8 cellular contexts compared by ENCODE assay signal in genomic region chr7:149196151-149196704, GRCh38. TPM values are rescaled to one million over a fixed set of nuclear protein-coding genes. Genes with fewer than 3 reads are reported as not detected.
DNase-seq lines count a peak whose midpoint lies in the region; ATAC-seq, FAIRE-seq and TF ChIP-seq lines count a peak whose summit lies in the region.

No MANE protein-coding gene starts in this region.

- TF ChIP-seq CTCF in A549 (IDR thresholded peaks at IDR 0.05), result no peak
- no peak for TF ChIP-seq CTCF in ascending aorta (IDR thresholded peaks at IDR 0.05)
- no peak for TF ChIP-seq CTCF in HepG2 (CRISPR knock-in tag; IDR thresholded peaks at IDR 0.05)

- H3K9me3 ChIP-seq in A549 (no peaks in the 10 kb centered on the region), Karpas-422 (ENCODE audit: low read length) (no peaks in the 10 kb centered on the region), ascending aorta (no peaks in the 10 kb centered on the region), HepG2 (ENCODE audit: low read length) (no peaks in the 10 kb centered on the region), subcutaneous abdominal adipose tissue (ENCODE audit: control insufficient read depth in 5 of 5, low read length in 5 of 5) (no peaks in the 10 kb centered on the region)

- peak overlapping the region; percentile 48; the same call in 1 of the 2 replicates for H2AFZ ChIP-seq in Karpas-422 (ENCODE audit: low read length)
- H2AFZ ChIP-seq in HepG2 (ENCODE audit: low read length), result no peak overlapping the region

- H3K36me3 ChIP-seq in Karpas-422 (ENCODE audit: insufficient read depth, low read length), result peaks cover 29% of the 10 kb centered on the region
- peaks cover 31 to 32% of the 10 kb centered on the region in 2 donors for H3K36me3 ChIP-seq in ascending aorta
- H3K36me3 ChIP-seq in HepG2 (replicated peaks in 1 of 2; ENCODE audit: control insufficient read depth in 1 of 2, insufficient read depth in 2 of 2, low read length in 2 of 2), result peaks cover 18 to 29% of the 10 kb centered on the region in 2 experiments
- peaks cover 7 to 31% (median 28%) of the 10 kb centered on the region in 5 donors for H3K36me3 ChIP-seq in subcutaneous abdominal adipose tissue (ENCODE audit: control insufficient read depth in 5 of 5, insufficient read depth in 5 of 5, low read length in 5 of 5)

- H4K20me1 ChIP-seq in Karpas-422 (ENCODE audit: insufficient read depth, low read depth, low read length) (no peaks in the 10 kb centered on the region), HepG2 (ENCODE audit: insufficient read depth, low read length) (no peaks in the 10 kb centered on the region)

- H3K27ac ChIP-seq in A549 (peak overlapping the region; percentile 93 to 94), Karpas-422 (ENCODE audit: low read length) (peak overlapping the region; percentile 69), ascending aorta (peak overlapping the region; percentile 80 to 95), HepG2 (ENCODE audit: extremely low read length, insufficient read depth, low read length) (peak overlapping the region; percentile 73), subcutaneous abdominal adipose tissue (ENCODE audit: low read depth, low read length) (peak overlapping the region; percentile 73)

- TF ChIP-seq EP300 in A549 (IDR thresholded peaks at IDR 0.05) (no peak), HepG2 (IDR thresholded peaks at IDR 0.05; ENCODE audit: low read depth in 2 of 2, low read length in 2 of 2) (no peak), HepG2 (CRISPR knock-in tag; IDR thresholded peaks at IDR 0.05; ENCODE audit: borderline replicate concordance) (no peak)

- H3K27me3 ChIP-seq in Karpas-422 (ENCODE audit: low read length) (no peaks in the 10 kb centered on the region), ascending aorta (no peaks in the 10 kb centered on the region), HepG2 (ENCODE audit: control insufficient read depth in 1 of 2, insufficient read depth in 2 of 2, low read length in 2 of 2) (no peaks in the 10 kb centered on the region), subcutaneous abdominal adipose tissue (ENCODE audit: control insufficient read depth in 5 of 5, insufficient read depth in 4 of 5, low read length in 5 of 5) (no peaks in the 10 kb centered on the region)

- no peaks in the 10 kb centered on the region for H3K9me2 ChIP-seq in Karpas-422 (replicated peaks; ENCODE audit: insufficient read depth, low read length)

- no peak for TF ChIP-seq POLR2A in A549 (IDR thresholded peaks at IDR 0.05; ENCODE audit: low read length)
- TF ChIP-seq POLR2A in HepG2 (IDR thresholded peaks at IDR 0.05; ENCODE audit: insufficient read depth in 1 of 2, low read depth in 2 of 2, low read length in 2 of 2), result no peak; a peak in 1 of 4 replicates

- intact Hi-C loops in ascending aorta (cut with DNase I), result loop anchor here (5.0 to 10.0 kb wide), 4 partner anchors 49 to 519 kb away; partner anchors contain the start of genes PDIA4, ZNF398 and ZNF425
- intact Hi-C loops in HepG2 (cut with micrococcal nuclease; ENCODE audit: unreplicated experiment), result loop anchor here (5.0 kb wide), 1 partner anchor 41 kb away; the partner anchor contains the start of gene ZNF212

- H3K4me3 ChIP-seq in A549 (peak overlapping the region; percentile 77), Karpas-422 (ENCODE audit: low read length) (peak overlapping the region; percentile 99), ascending aorta (peak overlapping the region; percentile 79 to 98), HepG2 (replicated peaks in 1 of 3; ENCODE audit: insufficient read depth in 1 of 3, low read depth in 2 of 3, low read length in 3 of 3) (peak overlapping the region; percentile 79 to 92 (median 90)), subcutaneous abdominal adipose tissue (ENCODE audit: low read depth in 1 of 5, low read length in 5 of 5) (peak overlapping the region; percentile 73 to 93 (median 85))

- H3K9ac ChIP-seq in Karpas-422 (ENCODE audit: low read length), result peak overlapping the region; percentile 99
- H3K9ac ChIP-seq in HepG2 (ENCODE audit: insufficient read depth, low read depth, low read length), result peak overlapping the region; percentile 93
- H3K9ac ChIP-seq in subcutaneous abdominal adipose tissue (ENCODE audit: low read length in 5 of 5), result peak overlapping the region; percentile 90 to 98 (median 95)

- FAIRE-seq in A549 (lab: Jason Lieb, UNC), result no peak
- no peak for FAIRE-seq in GM19239 (lab: Jason Lieb, UNC)
- no peak for FAIRE-seq in HepG2 (lab: Jason Lieb, UNC)

- POLR2A ChIA-PET in A549 (lab: Yijun Ruan, JAX), result no interaction called here
- POLR2A ChIA-PET in HepG2 (lab: Yijun Ruan, JAX), result interaction anchor here (1.3 to 1.7 kb wide), 2 partner anchors 49 to 65 kb away, joined by 6 to 9 read pairs; partner anchors contain the start of genes ZNF398 and ZNF783

- CTCF ChIA-PET in A549 (lab: Yijun Ruan, JAX), result interaction anchor here (0.6 to 4.0 kb wide), 17 partner anchors 9 to 70 kb away, joined by 3 to 21 read pairs (median 7); partner anchors contain the start of genes ZNF398, ZNF425 and ZNF783
- CTCF ChIA-PET in HepG2 (lab: Yijun Ruan, JAX; ENCODE audit: low intra/inter-chr PET ratio, low total read pairs), result no interaction called here

- H3K4me1 ChIP-seq in A549 (peaks cover 14% of the 10 kb centered on the region; the same call in 1 of the 3 replicates), Karpas-422 (ENCODE audit: low read length) (peaks cover 26% of the 10 kb centered on the region), ascending aorta (peaks cover 20 to 22% of the 10 kb centered on the region in 2 donors), HepG2 (ENCODE audit: insufficient read depth, low read length) (peaks cover 23% of the 10 kb centered on the region), subcutaneous abdominal adipose tissue (ENCODE audit: control insufficient read depth in 5 of 5, insufficient read depth in 5 of 5, low read length in 5 of 5) (peaks cover 2 to 22% (median 21%) of the 10 kb centered on the region in 5 donors)

- H3K4me2 ChIP-seq in A549 (peak overlapping the region; percentile 95), Karpas-422 (ENCODE audit: low read depth, low read length, poor library complexity, severe bottlenecking) (peak overlapping the region; percentile 90), HepG2 (ENCODE audit: low read depth, low read length) (peak overlapping the region; percentile 95)

- DNase-seq in A549 (ENCODE audit: low read depth in 1 of 2, low spot score in 1 of 2), result peak in 1 of 2 experiments; percentile 18
- DNase-seq in GM19239 (ENCODE audit: insufficient read length, low spot score), result peak; percentile 29
- peak; percentile 67 for DNase-seq in Karpas-422
- DNase-seq in ascending aorta (ENCODE audit: low spot score in 2 of 2), result no peak
- no peak for DNase-seq in HepG2 (ENCODE audit: low spot score)
- no peak for DNase-seq in midbrain (lab: John Stamatoyannopoulos, UW)
- DNase-seq in NOMO-1 treated with dmso at 0.1 percent for 144 hours (lab: John Stamatoyannopoulos, UW; ENCODE audit: unreplicated experiment), result no peak

- WGBS in A549 (ENCODE audit: missing lambda C conversion rate), result 2% methylated on average over 17 of the region's 17 CpGs
- WGBS in HepG2 (ENCODE audit: low lambda C conversion rate), result 0% methylated on average over 13 of the region's 17 CpGs

- peaks cover 52% of the 10 kb centered on the region for H3K79me2 ChIP-seq in Karpas-422 (ENCODE audit: low read length)
- peaks cover 35% of the 10 kb centered on the region for H3K79me2 ChIP-seq in HepG2 (ENCODE audit: insufficient read depth, low read length)

- TSS peak; percentile 82 for BruUV-seq in HepG2 (replicated peaks; lab: Mats Ljungman, UMichigan)

- TF ChIP-seq RAD21 in A549 (conservative IDR thresholded peaks at IDR 0.05 in 1 of 2, IDR thresholded peaks at IDR 0.05 in 1 of 2) (no peak), HepG2 (CRISPR knock-in tag; IDR thresholded peaks at IDR 0.05) (no peak)

- in situ Hi-C loops in HepG2 (cut with HindIII; ENCODE audit: extremely low pct_ligation_motif_present, low pct_unique_long_range_greater_than_20kb), result no loop called here

- peak in 1 of 2 experiments; percentile 15; a peak in 3 of 6 replicates for ATAC-seq in A549
- ATAC-seq in HepG2, result peak; percentile 35

RNA-seq across cellular contexts. Expression of gene ZNF282, which starts 0.9 kb away (rescaled TPM):
- polyA plus RNA-seq in A549 (2011; rRNA removed) (8.8 and 11.9 TPM in 2 replicates), A549 (2017; fragmentation: RNase III; extraction: RNeasy Plus Mini Kit Qiagen cat#74134 plus additional on column Dnase treatment) (15.1 to 18.4 TPM (median 16.7 TPM) in 3 replicates), HepG2 (2011; rRNA removed) (9.1 and 12.5 TPM in 2 replicates)
- polyA plus RNA-seq in A549 (2012; cell fraction: cytosol; rRNA removed), result 11.6 and 16.2 TPM in 2 replicates
- 34.5 and 37.6 TPM in 2 replicates for polyA plus RNA-seq in A549 (2012; cell fraction: nucleus; rRNA removed)
- 22.0 and 22.6 TPM in 2 replicates for polyA minus RNA-seq in A549 (2011; rRNA and poly(A)+ RNA removed)
- 20.7 and 20.8 TPM in 2 replicates for total RNA-seq in Karpas-422 (2014; rRNA removed; shearing (Covaris generic); ENCODE audit: low replicate concordance)
- total RNA-seq in ascending aorta (17.9 TPM), HepG2 (2016; rRNA removed; fragmentation: Illumina TruSeq; extraction: Trizol) (19.3 and 20.9 TPM in 2 replicates)
- total RNA-seq in HepG2 (2016; cell fraction: cytosol; rRNA removed; fragmentation: Illumina TruSeq; extraction: Trizol; ENCODE audit: low read depth), result 2.7 and 2.9 TPM in 2 replicates
- total RNA-seq in HepG2 (2016; cell fraction: insoluble cytoplasmic fraction; rRNA removed; fragmentation: Illumina TruSeq; extraction: Trizol), result 15.5 and 23.4 TPM in 2 replicates
- 7.4 and 7.5 TPM in 2 replicates for total RNA-seq in HepG2 (2016; cell fraction: membrane; rRNA removed; fragmentation: Illumina TruSeq; extraction: Trizol)
- 14.8 and 18.0 TPM in 2 replicates for total RNA-seq in HepG2 (2016; cell fraction: nucleus; rRNA removed; fragmentation: Illumina TruSeq; extraction: Trizol)
- polyA plus RNA-seq in HepG2 (2011; cell fraction: cytosol; rRNA removed), result 8.6 and 11.7 TPM in 2 replicates
- 18.1 and 20.6 TPM in 2 replicates for polyA plus RNA-seq in HepG2 (2011; cell fraction: nucleus; rRNA removed)
- polyA plus RNA-seq in HepG2 (2012), result 12.3 and 12.4 TPM in 2 replicates
- polyA plus RNA-seq in HepG2 (2016; cell fraction: cytosol; fragmentation: Illumina TruSeq; extraction: Trizol; ENCODE audit: low read depth), result 1.3 and 1.6 TPM in 2 replicates
- 12.4 and 15.3 TPM in 2 replicates for polyA plus RNA-seq in HepG2 (2016; cell fraction: insoluble cytoplasmic fraction; fragmentation: Illumina TruSeq; extraction: Trizol; ENCODE audit: low read depth)
- polyA plus RNA-seq in HepG2 (2016; cell fraction: membrane; fragmentation: Illumina TruSeq; extraction: Trizol; ENCODE audit: low read depth), result 2.8 and 3.9 TPM in 2 replicates
- polyA plus RNA-seq in HepG2 (2016; cell fraction: nucleus; fragmentation: Illumina TruSeq; extraction: Trizol; ENCODE audit: insufficient read depth, low read depth), result 16.8 and 26.8 TPM in 2 replicates
- 25.0 and 32.5 TPM in 2 replicates for polyA minus RNA-seq in HepG2 (2011; rRNA and poly(A)+ RNA removed; ENCODE audit: low replicate concordance)
- 13.9 and 18.6 TPM in 2 replicates for polyA minus RNA-seq in HepG2 (2011; cell fraction: cytosol; rRNA and poly(A)+ RNA removed)
- polyA minus RNA-seq in HepG2 (2011; cell fraction: nucleus; rRNA and poly(A)+ RNA removed), result 38.4 and 52.6 TPM in 2 replicates

RNA-seq across cellular contexts. Expression of gene ZNF212, which starts 43.2 kb away (rescaled TPM):
- polyA plus RNA-seq in A549 (2011; rRNA removed), result 5.3 and 5.5 TPM in 2 replicates
- 4.4 and 5.8 TPM in 2 replicates for polyA plus RNA-seq in A549 (2012; cell fraction: cytosol; rRNA removed)
- polyA plus RNA-seq in A549 (2012; cell fraction: nucleus; rRNA removed), result 20.1 and 24.1 TPM in 2 replicates
- 6.0 to 7.9 TPM (median 6.7 TPM) in 3 replicates for polyA plus RNA-seq in A549 (2017; fragmentation: RNase III; extraction: RNeasy Plus Mini Kit Qiagen cat#74134 plus additional on column Dnase treatment)
- 4.1 and 5.6 TPM in 2 replicates for polyA minus RNA-seq in A549 (2011; rRNA and poly(A)+ RNA removed)
- 3.5 and 14.6 TPM in 2 replicates for total RNA-seq in Karpas-422 (2014; rRNA removed; shearing (Covaris generic); ENCODE audit: low replicate concordance)
- 5.2 TPM for total RNA-seq in ascending aorta
- total RNA-seq in HepG2 (2016; rRNA removed; fragmentation: Illumina TruSeq; extraction: Trizol), result 3.8 and 4.3 TPM in 2 replicates
- 0.40 and 1.1 TPM in 2 replicates for total RNA-seq in HepG2 (2016; cell fraction: cytosol; rRNA removed; fragmentation: Illumina TruSeq; extraction: Trizol; ENCODE audit: low read depth)
- 3.6 and 4.1 TPM in 2 replicates for total RNA-seq in HepG2 (2016; cell fraction: insoluble cytoplasmic fraction; rRNA removed; fragmentation: Illumina TruSeq; extraction: Trizol)
- total RNA-seq in HepG2 (2016; cell fraction: membrane; rRNA removed; fragmentation: Illumina TruSeq; extraction: Trizol), result 1.9 and 2.0 TPM in 2 replicates
- total RNA-seq in HepG2 (2016; cell fraction: nucleus; rRNA removed; fragmentation: Illumina TruSeq; extraction: Trizol), result 3.3 and 4.5 TPM in 2 replicates
- 2.6 and 3.1 TPM in 2 replicates for polyA plus RNA-seq in HepG2 (2011; rRNA removed)
- polyA plus RNA-seq in HepG2 (2011; cell fraction: cytosol; rRNA removed), result 2.1 and 2.3 TPM in 2 replicates
- polyA plus RNA-seq in HepG2 (2011; cell fraction: nucleus; rRNA removed), result 11.2 and 11.6 TPM in 2 replicates
- polyA plus RNA-seq in HepG2 (2012), result 3.9 TPM in 2 replicates
- polyA plus RNA-seq in HepG2 (2016; cell fraction: cytosol; fragmentation: Illumina TruSeq; extraction: Trizol; ENCODE audit: low read depth), result 0.28 and 0.59 TPM in 2 replicates
- 4.2 and 5.8 TPM in 2 replicates for polyA plus RNA-seq in HepG2 (2016; cell fraction: insoluble cytoplasmic fraction; fragmentation: Illumina TruSeq; extraction: Trizol; ENCODE audit: low read depth)
- 1.0 and 1.3 TPM in 2 replicates for polyA plus RNA-seq in HepG2 (2016; cell fraction: membrane; fragmentation: Illumina TruSeq; extraction: Trizol; ENCODE audit: low read depth)
- 14.2 and 14.5 TPM in 2 replicates for polyA plus RNA-seq in HepG2 (2016; cell fraction: nucleus; fragmentation: Illumina TruSeq; extraction: Trizol; ENCODE audit: insufficient read depth, low read depth)
- 4.0 and 4.6 TPM in 2 replicates for polyA minus RNA-seq in HepG2 (2011; rRNA and poly(A)+ RNA removed; ENCODE audit: low replicate concordance)
- 1.7 and 2.3 TPM in 2 replicates for polyA minus RNA-seq in HepG2 (2011; cell fraction: cytosol; rRNA and poly(A)+ RNA removed)
- 5.2 and 6.1 TPM in 2 replicates for polyA minus RNA-seq in HepG2 (2011; cell fraction: nucleus; rRNA and poly(A)+ RNA removed)

RNA-seq across cellular contexts. Expression of gene ZNF398, which starts 49.0 kb away (rescaled TPM):
- polyA plus RNA-seq in A549 (2011; rRNA removed) (8.1 and 8.4 TPM in 2 replicates), A549 (2017; fragmentation: RNase III; extraction: RNeasy Plus Mini Kit Qiagen cat#74134 plus additional on column Dnase treatment) (6.5 to 7.0 TPM (median 6.6 TPM) in 3 replicates), HepG2 (2011; rRNA removed) (3.0 and 3.4 TPM in 2 replicates)
- 3.5 and 4.7 TPM in 2 replicates for polyA plus RNA-seq in A549 (2012; cell fraction: cytosol; rRNA removed)
- 8.4 and 11.6 TPM in 2 replicates for polyA plus RNA-seq in A549 (2012; cell fraction: nucleus; rRNA removed)
- 32.5 and 36.2 TPM in 2 replicates for polyA minus RNA-seq in A549 (2011; rRNA and poly(A)+ RNA removed)
- 8.4 and 13.9 TPM in 2 replicates for total RNA-seq in Karpas-422 (2014; rRNA removed; shearing (Covaris generic); ENCODE audit: low replicate concordance)
- total RNA-seq in ascending aorta (19.6 TPM), HepG2 (2016; rRNA removed; fragmentation: Illumina TruSeq; extraction: Trizol) (8.9 and 10.4 TPM in 2 replicates)
- total RNA-seq in HepG2 (2016; cell fraction: cytosol; rRNA removed; fragmentation: Illumina TruSeq; extraction: Trizol; ENCODE audit: low read depth), result 14.2 and 15.4 TPM in 2 replicates
- total RNA-seq in HepG2 (2016; cell fraction: insoluble cytoplasmic fraction; rRNA removed; fragmentation: Illumina TruSeq; extraction: Trizol), result 8.5 and 9.2 TPM in 2 replicates
- total RNA-seq in HepG2 (2016; cell fraction: membrane; rRNA removed; fragmentation: Illumina TruSeq; extraction: Trizol), result 6.4 and 7.2 TPM in 2 replicates
- 10.8 and 11.7 TPM in 2 replicates for total RNA-seq in HepG2 (2016; cell fraction: nucleus; rRNA removed; fragmentation: Illumina TruSeq; extraction: Trizol)
- polyA plus RNA-seq in HepG2 (2011; cell fraction: cytosol; rRNA removed), result 1.4 and 1.9 TPM in 2 replicates
- polyA plus RNA-seq in HepG2 (2011; cell fraction: nucleus; rRNA removed), result 5.8 and 7.1 TPM in 2 replicates
- 3.2 and 3.4 TPM in 2 replicates for polyA plus RNA-seq in HepG2 (2012)
- 0.38 and 0.57 TPM in 2 replicates for polyA plus RNA-seq in HepG2 (2016; cell fraction: cytosol; fragmentation: Illumina TruSeq; extraction: Trizol; ENCODE audit: low read depth)
- 5.1 and 6.1 TPM in 2 replicates for polyA plus RNA-seq in HepG2 (2016; cell fraction: insoluble cytoplasmic fraction; fragmentation: Illumina TruSeq; extraction: Trizol; ENCODE audit: low read depth)
- polyA plus RNA-seq in HepG2 (2016; cell fraction: membrane; fragmentation: Illumina TruSeq; extraction: Trizol; ENCODE audit: low read depth), result 1.7 and 1.9 TPM in 2 replicates
- 7.1 and 7.4 TPM in 2 replicates for polyA plus RNA-seq in HepG2 (2016; cell fraction: nucleus; fragmentation: Illumina TruSeq; extraction: Trizol; ENCODE audit: insufficient read depth, low read depth)
- 23.8 and 53.0 TPM in 2 replicates for polyA minus RNA-seq in HepG2 (2011; rRNA and poly(A)+ RNA removed; ENCODE audit: low replicate concordance)
- 4.0 and 5.1 TPM in 2 replicates for polyA minus RNA-seq in HepG2 (2011; cell fraction: cytosol; rRNA and poly(A)+ RNA removed)
- 17.5 and 21.4 TPM in 2 replicates for polyA minus RNA-seq in HepG2 (2011; cell fraction: nucleus; rRNA and poly(A)+ RNA removed)

Comparison
In these comparisons a context has a peak if more than half of its experiments do, and no peak if none do; other contexts are left out.
1. DNase-seq: peak in GM19239 (single experiment) and Karpas-422 (single experiment); none in ascending aorta (0 of 2), HepG2 (single experiment), midbrain (single experiment) and NOMO-1 treated with dmso at 0.1 percent for 144 hours (single experiment).
2. Of the 38 proteins assayed by ChIP-seq in both HepG2 and A549: peak only in HepG2: HDAC2, MAX and PHF8; only in A549: none; in both: none; in neither: 35.
3. Peak in every context shown above with its lines, with median percentiles within 50 percentile points of each other: H3K27ac ChIP-seq, H3K4me2 ChIP-seq, H3K4me3 ChIP-seq and H3K9ac ChIP-seq.